Comparison of ENCODE assay signal across 8 cellular contexts in genomic region chr11:2305862-2306823, GRCh38. TPM values are rescaled to one million over a fixed set of nuclear protein-coding genes. Genes with fewer than 3 reads are reported as not detected.
DNase-seq lines count a peak whose midpoint lies in the region; ATAC-seq and FAIRE-seq lines count a peak whose summit lies in the region.

No MANE protein-coding gene starts in this region.

- no peaks in the 10 kb centered on the region for H3K9me3 ChIP-seq in skeletal muscle satellite cell (replicated peaks; ENCODE audit: low read length)

- H3K4me2 ChIP-seq in skeletal muscle satellite cell (ENCODE audit: low read length): peak overlapping the region; percentile 24

- peak overlapping the region; percentile 89 for H3K27ac Mint-ChIP-seq in activated CD8-positive, alpha-beta T cell treated with anti-CD3 and anti-CD28 coated beads, Interleukin-2, amount 10 ng/mL, durations not matched to agents 7 days and 5 days

- H3K9ac ChIP-seq in skeletal muscle satellite cell (ENCODE audit: low read depth, low read length): no peak overlapping the region

- peak overlapping the region; percentile 94 for H3K4me3 Mint-ChIP-seq in activated CD8-positive, alpha-beta T cell treated with anti-CD3 and anti-CD28 coated beads, Interleukin-2, amount 10 ng/mL, durations not matched to agents 7 days and 5 days

- CTCF ChIA-PET in activated CD8-positive, alpha-beta T cell treated with anti-CD3 and anti-CD28 coated beads, Interleukin-2, amount 10 ng/mL, durations not matched to agents 7 days and 5 days (lab: Charles Lee): interaction anchor here (0.7 to 12.4 kb wide), 32 partner anchors 8 to 586 kb away, joined by 3 to 351 read pairs (median 5); partner anchors contain the start of genes CD81 and TSSC4

- no peaks in the 10 kb centered on the region for H3K9me3 Mint-ChIP-seq in activated CD8-positive, alpha-beta T cell treated with anti-CD3 and anti-CD28 coated beads, Interleukin-2, amount 10 ng/mL, durations not matched to agents 7 days and 5 days (ENCODE audit: insufficient read depth)

- intact Hi-C loops in cardiac septum (cut with DNase I): loop anchor here (1.0 to 10.0 kb wide), 3 partner anchors 91 to 579 kb away; partner anchors contain the start of gene CDKN1C

- H3K4me3 ChIP-seq in skeletal muscle satellite cell (ENCODE audit: low read length): no peak overlapping the region

- POLR2A ChIA-PET in activated CD8-positive, alpha-beta T cell treated with anti-CD3 and anti-CD28 coated beads, Interleukin-2, amount 10 ng/mL, durations not matched to agents 7 days and 5 days (lab: Charles Lee): interaction anchor here (1.4 to 2.2 kb wide), 4 partner anchors 10 to 94 kb away, joined by 3 to 13 read pairs (median 5); partner anchors contain the start of genes CD81 and TSSC4

- no peaks in the 10 kb centered on the region for H3K36me3 ChIP-seq in skeletal muscle satellite cell (ENCODE audit: insufficient read depth, low read length)

- FAIRE-seq in frontal cortex (lab: Jason Lieb, UNC): no peak

- DNase-seq in GM04503 (ENCODE audit: low read depth) (peak; percentile 78), cardiac septum (ENCODE audit: low spot score) (peak; percentile 76), RKO (ENCODE audit: low spot score) (no peak), frontal cortex (ENCODE audit: low spot score in 2 of 2) (no peak)
- DNase-seq in activated CD8-positive, alpha-beta T cell treated with anti-CD3 and anti-CD28 coated beads, Interleukin-2, amount 10 ng/mL, durations not matched to agents 7 days and 5 days: peak; percentile 49
- no peak for DNase-seq in NK-92 treated with Interleukin-12 subunit alpha and Interleukin-12 subunit beta, amount 100 ng/mL, for 24 hours (lab: John Stamatoyannopoulos, UW)

- H3K27me3 ChIP-seq in skeletal muscle satellite cell (ENCODE audit: control insufficient read depth, insufficient read depth, low read length): peaks cover 6% of the 10 kb centered on the region

- peak; percentile 12 for ATAC-seq in activated CD8-positive, alpha-beta T cell treated with anti-CD3 and anti-CD28 coated beads, Interleukin-2, amount 10 ng/mL, durations not matched to agents 7 days and 5 days
- no peak for ATAC-seq in HG03108 (IDR thresholded peaks at IDR 0.05; ENCODE audit: unreplicated experiment)

- peaks cover 50% of the 10 kb centered on the region for H3K4me1 Mint-ChIP-seq in activated CD8-positive, alpha-beta T cell treated with anti-CD3 and anti-CD28 coated beads, Interleukin-2, amount 10 ng/mL, durations not matched to agents 7 days and 5 days (ENCODE audit: low read depth)

- peaks cover 12% of the 10 kb centered on the region for H3K36me3 Mint-ChIP-seq in activated CD8-positive, alpha-beta T cell treated with anti-CD3 and anti-CD28 coated beads, Interleukin-2, amount 10 ng/mL, durations not matched to agents 7 days and 5 days (ENCODE audit: low read depth)

- no peaks in the 10 kb centered on the region for H3K27me3 Mint-ChIP-seq in activated CD8-positive, alpha-beta T cell treated with anti-CD3 and anti-CD28 coated beads, Interleukin-2, amount 10 ng/mL, durations not matched to agents 7 days and 5 days (ENCODE audit: low read depth)

- H3K4me1 ChIP-seq in skeletal muscle satellite cell (ENCODE audit: control insufficient read depth, insufficient read depth, low read length): peaks cover 14% of the 10 kb centered on the region

RNA-seq across cellular contexts. Expression of gene TSPAN32, which starts 4.3 kb away (rescaled TPM):
- total RNA-seq in activated CD8-positive, alpha-beta T cell treated with anti-CD3 and anti-CD28 coated beads, Interleukin-2, amount 10 ng/mL, durations not matched to agents 7 days and 5 days: 10 to 100 TPM; 39.7 to 47.0 TPM
- total RNA-seq in cardiac septum (26.2 TPM), frontal cortex (0.41 TPM)
- total RNA-seq in skeletal muscle satellite cell (2012; rRNA removed): under 0.01 TPM in 1 of 2 replicates, not detected in the other

RNA-seq across cellular contexts. Expression of gene C11orf21, which starts 4.4 kb away (rescaled TPM):
- 10 to 100 TPM; 37.1 to 43.2 TPM for total RNA-seq in activated CD8-positive, alpha-beta T cell treated with anti-CD3 and anti-CD28 coated beads, Interleukin-2, amount 10 ng/mL, durations not matched to agents 7 days and 5 days
- total RNA-seq in cardiac septum: 23.2 TPM
- not detected in 2 replicates for total RNA-seq in skeletal muscle satellite cell (2012; rRNA removed)
- total RNA-seq in frontal cortex: under 0.01 TPM

RNA-seq across cellular contexts. Expression of gene ASCL2, which starts 35.8 kb away (rescaled TPM):
- total RNA-seq in activated CD8-positive, alpha-beta T cell treated with anti-CD3 and anti-CD28 coated beads, Interleukin-2, amount 10 ng/mL, durations not matched to agents 7 days and 5 days: under 1 TPM; 0.13 to 0.53 TPM
- total RNA-seq in cardiac septum (not detected), frontal cortex (0.82 TPM)
- not detected in 2 replicates for total RNA-seq in skeletal muscle satellite cell (2012; rRNA removed)

Comparison
In these comparisons a context has a peak if more than half of its experiments do, and no peak if none do; other contexts are left out.
1. DNase-seq: peak in GM04503 (single experiment), activated CD8-positive, alpha-beta T cell treated with anti-CD3 and anti-CD28 coated beads, Interleukin-2, amount 10 ng/mL, durations not matched to agents 7 days and 5 days (single experiment) and cardiac septum (single experiment); none in RKO (single experiment), NK-92 treated with Interleukin-12 subunit alpha and Interleukin-12 subunit beta, amount 100 ng/mL, for 24 hours (single experiment) and frontal cortex (0 of 2).
2. RNA of gene TSPAN32, which starts 4.3 kb away (total RNA-seq): 39.7 to 47.0 TPM in activated CD8-positive, alpha-beta T cell treated with anti-CD3 and anti-CD28 coated beads, Interleukin-2, amount 10 ng/mL, durations not matched to agents 7 days and 5 days and 26.2 TPM in cardiac septum (single experiment); 0.41 TPM in frontal cortex (single experiment); every median in the first group is over 10 times any median in the second.
3. RNA of gene C11orf21, which starts 4.4 kb away (total RNA-seq): 37.1 to 43.2 TPM in activated CD8-positive, alpha-beta T cell treated with anti-CD3 and anti-CD28 coated beads, Interleukin-2, amount 10 ng/mL, durations not matched to agents 7 days and 5 days and 23.2 TPM in cardiac septum (single experiment); under 0.01 TPM in frontal cortex (single experiment); every median in the first group is over 10 times any median in the second.